ENCODE assay signal across 33 cellular contexts in genomic region chr5:113463032-113463431, GRCh38. TPM values are rescaled to one million over a fixed set of nuclear protein-coding genes. Genes with fewer than 3 reads are reported as not detected.
"Had no signal": no experiment of that assay in that cellular context is flagged by ENCODE, and none has a peak within 500 bp of the region (broad histone marks: within the 10 kb centered on the region; RNA-seq: fewer than 3 reads in every experiment).

No MANE protein-coding gene starts in this region.

- DNase-seq: hypothalamus; immature natural killer cell; left ventricle myocardium inferior; mesendoderm; midbrain; mucosa of descending colon; naive thymus-derived CD4-positive, alpha-beta T cell; occipital lobe; psoas muscle; right lobe of liver; stimulated activated CD4-positive, alpha-beta T cell treated with anti-CD3 and anti-CD28 coated beads, Interleukin-12 subunit alpha, Interleukin-12 subunit beta, amount 100 ng/mL, for 4 hours; stimulated activated CD4-positive, alpha-beta T cell treated with anti-CD3 and anti-CD28 coated beads, Interleukin-15, amount 100 ng/mL, for 24 hours; stimulated activated CD4-positive, alpha-beta T cell treated with anti-CD3 and anti-CD28 coated beads, Interleukin-2, amount 100 ng/mL, for 24 hours; stimulated activated CD4-positive, alpha-beta T cell treated with anti-CD3 and anti-CD28 coated beads, Interleukin-4, amount 100 ng/mL, for 1 hour; stimulated activated naive B cell treated with anti-CD40 and anti-IgM and Interleukin-4, amounts not matched to agents 10 μg/mL and 1 μg/mL and 100 μg/mL, for 72 hours; stimulated activated naive CD8-positive, alpha-beta T cell treated with anti-CD3 and anti-CD28 coated beads, Interleukin-15, Interleukin-2, amounts not matched to agents 100 U/mL and 50 U/mL, for 24 hours; stomach; testis; thyroid gland; transverse colon; upper lobe of left lung had no signal

- H3K36me3 ChIP-seq: left ventricle myocardium inferior, neural progenitor cell, neutrophil, right atrium auricular region, right lobe of liver, stomach, thyroid gland, transverse colon, upper lobe of left lung, vagina had no signal

- H3K79me2 ChIP-seq: parathyroid adenoma had no signal

- H3K27ac ChIP-seq: left ventricle myocardium inferior, neural progenitor cell, neutrophil, parathyroid adenoma, psoas muscle, right atrium auricular region, right lobe of liver, stomach, testis, thyroid gland, transverse colon, upper lobe of left lung, vagina had no signal

- H3K4me3 Mint-ChIP-seq: immature natural killer cell; naive thymus-derived CD4-positive, alpha-beta T cell; natural killer cell treated with Interleukin-12 subunit alpha and Interleukin-12 subunit beta and Interleukin-15 and Interleukin-18, amount 100 ng/mL, for 72 hours; neural progenitor cell; stimulated activated naive B cell treated with anti-CD40 and anti-IgM and Interleukin-4, amounts not matched to agents 10 μg/mL and 1 μg/mL and 100 μg/mL, for 72 hours had no signal

- H3K27ac Mint-ChIP-seq: immature natural killer cell; natural killer cell treated with Interleukin-12 subunit alpha and Interleukin-12 subunit beta and Interleukin-15 and Interleukin-18, amount 100 ng/mL, for 72 hours; neural progenitor cell; stimulated activated naive B cell treated with anti-CD40 and anti-IgM and Interleukin-4, amounts not matched to agents 10 μg/mL and 1 μg/mL and 100 μg/mL, for 72 hours had no signal

- H3K4me3 ChIP-seq: left ventricle myocardium inferior, lung, mucosa of descending colon, neural progenitor cell, psoas muscle, right atrium auricular region, right lobe of liver, smooth muscle cell, stomach, testis, thyroid gland, transverse colon, upper lobe of left lung, vagina had no signal

- H3K36me3 Mint-ChIP-seq: immature natural killer cell; naive thymus-derived CD4-positive, alpha-beta T cell; natural killer cell treated with Interleukin-12 subunit alpha and Interleukin-12 subunit beta and Interleukin-15 and Interleukin-18, amount 100 ng/mL, for 72 hours; stimulated activated naive B cell treated with anti-CD40 and anti-IgM and Interleukin-4, amounts not matched to agents 10 μg/mL and 1 μg/mL and 100 μg/mL, for 72 hours had no signal

- H3K4me1 ChIP-seq: left ventricle myocardium inferior, neural progenitor cell, parathyroid adenoma, psoas muscle, right atrium auricular region, right lobe of liver, stomach, testis, thyroid gland, transverse colon, upper lobe of left lung, vagina had no signal

- H2AFZ ChIP-seq: neural progenitor cell, parathyroid adenoma had no signal

- H3K4me2 ChIP-seq: neural progenitor cell, smooth muscle cell had no signal

- ATAC-seq: mucosa of descending colon; naive thymus-derived CD4-positive, alpha-beta T cell; natural killer cell treated with Interleukin-12 subunit alpha and Interleukin-12 subunit beta and Interleukin-15 and Interleukin-18, amount 100 ng/mL, for 72 hours; psoas muscle; right lobe of liver; stimulated activated naive B cell treated with anti-CD40 and anti-IgM and Interleukin-4, amounts not matched to agents 10 μg/mL and 1 μg/mL and 100 μg/mL, for 72 hours; stimulated activated naive CD8-positive, alpha-beta T cell treated with anti-CD3 and anti-CD28 coated beads, Interleukin-15, Interleukin-2, amounts not matched to agents 100 U/mL and 50 U/mL, for 24 hours had no signal

- H3K9me3 Mint-ChIP-seq: immature natural killer cell; natural killer cell treated with Interleukin-12 subunit alpha and Interleukin-12 subunit beta and Interleukin-15 and Interleukin-18, amount 100 ng/mL, for 72 hours; neural progenitor cell; stimulated activated naive B cell treated with anti-CD40 and anti-IgM and Interleukin-4, amounts not matched to agents 10 μg/mL and 1 μg/mL and 100 μg/mL, for 72 hours had no signal

- H3K9me3 ChIP-seq: left ventricle myocardium inferior, mucosa of descending colon, neutrophil, psoas muscle, right atrium auricular region, right lobe of liver, stomach, testis, thyroid gland, transverse colon, upper lobe of left lung, vagina had no signal

- H3K4me1 Mint-ChIP-seq: immature natural killer cell; naive thymus-derived CD4-positive, alpha-beta T cell; neural progenitor cell; stimulated activated naive B cell treated with anti-CD40 and anti-IgM and Interleukin-4, amounts not matched to agents 10 μg/mL and 1 μg/mL and 100 μg/mL, for 72 hours had no signal

- H3K9ac ChIP-seq: neural progenitor cell, parathyroid adenoma had no signal

- H3K27me3 ChIP-seq: neural progenitor cell, right atrium auricular region, right lobe of liver, stomach, testis, thyroid gland, transverse colon, upper lobe of left lung, vagina had no signal

RNA-seq across cellular contexts. Expression of gene TSSK1B, which starts 28.2 kb away (rescaled TPM):
- total RNA-seq: left ventricle myocardium inferior; myocyte; naive thymus-derived CD4-positive, alpha-beta T cell; natural killer cell treated with Interleukin-12 subunit alpha and Interleukin-12 subunit beta and Interleukin-15 and Interleukin-18, amount 100 ng/mL, for 72 hours; posterior vena cava; psoas muscle; right atrium auricular region; right lobe of liver; skeletal muscle tissue had no signal
- polyA plus RNA-seq: immature natural killer cell; naive thymus-derived CD4-positive, alpha-beta T cell; psoas muscle; smooth muscle cell; stomach; urinary bladder had no signal
